In the genomic region with DNA sequence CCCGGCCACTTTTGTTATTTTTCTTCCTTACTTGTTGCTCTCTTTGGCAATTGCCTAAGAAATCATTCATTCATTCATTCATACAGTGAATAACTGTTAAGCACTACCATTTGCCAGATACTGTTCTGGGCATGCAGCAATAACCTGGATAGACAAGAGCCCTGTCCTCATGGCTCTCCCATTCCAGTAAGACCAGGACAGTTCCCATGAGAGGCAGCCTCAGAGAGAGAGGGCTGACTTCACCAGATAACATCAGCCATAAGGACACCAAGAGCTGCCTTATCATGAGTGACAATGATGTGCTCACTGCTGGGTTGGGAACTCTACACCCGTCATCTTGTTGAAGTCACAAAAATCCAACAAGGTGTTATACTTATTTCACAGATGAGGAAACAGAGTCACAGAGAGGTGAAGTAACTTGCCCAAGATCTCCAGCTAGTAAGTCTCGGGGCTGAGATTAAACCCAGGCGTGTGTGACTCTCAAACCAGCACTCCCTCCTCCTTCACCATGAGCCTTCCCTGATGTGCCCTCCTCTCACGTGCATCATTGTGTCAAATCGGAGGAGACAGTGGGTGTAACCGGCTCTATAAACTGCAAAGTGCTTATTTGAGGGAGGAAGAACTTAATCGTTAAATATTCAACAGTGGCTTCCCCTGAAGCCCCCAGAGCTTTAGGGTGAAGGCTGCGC, we compare ENCODE assay signal across 19 cellular contexts.
DNase-seq lines count a peak whose midpoint lies in the region; ATAC-seq and TF ChIP-seq lines count a peak whose summit lies in the region.
"Had no signal": no experiment of that assay in that cellular context is flagged by ENCODE, and none has a peak within 500 bp of the region (broad histone marks: within the 10 kb centered on the region; RNA-seq: fewer than 3 reads in every experiment).

No MANE protein-coding gene starts in this region.

- TF ChIP-seq CTCF in HFFc6 (IDR thresholded peaks at IDR 0.05) (no peak), WERI-Rb-1 (IDR thresholded peaks at IDR 0.05; ENCODE audit: low read depth, low read length) (no peak)

- H3K27me3 ChIP-seq in CD4-positive, CD25-positive, alpha-beta regulatory T cell (ENCODE audit: control insufficient read depth, insufficient read depth, low read length): no peaks in the 10 kb centered on the region
- no peaks in the 10 kb centered on the region for H3K27me3 ChIP-seq in WERI-Rb-1 (ENCODE audit: insufficient read depth, low read depth, severe bottlenecking)
- no peaks in the 10 kb centered on the region for H3K27me3 ChIP-seq in mesendoderm (ENCODE audit: insufficient read depth, low read length, poor library complexity)

- no peaks in the 10 kb centered on the region for H3K9me3 ChIP-seq in CD4-positive, CD25-positive, alpha-beta regulatory T cell (ENCODE audit: control insufficient read depth in 2 of 2, low read length in 2 of 2)
- peaks cover 6% of the 10 kb centered on the region for H3K9me3 ChIP-seq in WERI-Rb-1 (ENCODE audit: severe bottlenecking)

- H3K4me1 Mint-ChIP-seq in CD4-positive, CD25-positive, alpha-beta regulatory T cell: peaks cover 0 to 6% (median 0%) of the 10 kb centered on the region in 4 donors
- H3K4me1 Mint-ChIP-seq in HFFc6 (ENCODE audit: low read depth): peaks cover 56% of the 10 kb centered on the region

- no peaks in the 10 kb centered on the region for H3K79me2 ChIP-seq in mesendoderm (ENCODE audit: control insufficient read depth, insufficient read depth, low read length)

- no peak overlapping the region for H3K23ac ChIP-seq in mesendoderm (ENCODE audit: low read length)

- H2BK120ac ChIP-seq in mesendoderm (ENCODE audit: low read depth, low read length): peak overlapping the region; percentile 65

- no peak overlapping the region for H3K4me3 Mint-ChIP-seq in CD4-positive, CD25-positive, alpha-beta regulatory T cell
- H3K4me3 Mint-ChIP-seq in HFFc6: no peak overlapping the region
- H3K4me3 Mint-ChIP-seq: B cell, CD14-positive monocyte, GM23338, T-cell had no signal

- no peak overlapping the region for H3K4me2 ChIP-seq in mesendoderm (ENCODE audit: low read length)
- H3K4me2 ChIP-seq: GM23338 had no signal

- peak overlapping the region; percentile 11 for H2BK5ac ChIP-seq in mesendoderm (ENCODE audit: low read length)

- H3K27me3 Mint-ChIP-seq in CD4-positive, CD25-positive, alpha-beta regulatory T cell: no peaks in the 10 kb centered on the region
- no peaks in the 10 kb centered on the region for H3K27me3 Mint-ChIP-seq in HFFc6 (ENCODE audit: insufficient read depth)
- H3K27me3 Mint-ChIP-seq: B cell had no signal

- H3K36me3 Mint-ChIP-seq in CD4-positive, CD25-positive, alpha-beta regulatory T cell: no peaks in the 10 kb centered on the region
- H3K36me3 Mint-ChIP-seq in HFFc6 (ENCODE audit: low read depth): no peaks in the 10 kb centered on the region
- H3K36me3 Mint-ChIP-seq: CD14-positive monocyte, T-cell had no signal

- H3K36me3 ChIP-seq in CD4-positive, CD25-positive, alpha-beta regulatory T cell (ENCODE audit: control insufficient read depth, insufficient read depth, low read length): no peaks in the 10 kb centered on the region
- H3K36me3 ChIP-seq in WERI-Rb-1 (no peaks in the 10 kb centered on the region), mesendoderm (ENCODE audit: control insufficient read depth, insufficient read depth, low read length) (no peaks in the 10 kb centered on the region)

- no peak overlapping the region for H3K18ac ChIP-seq in mesendoderm (ENCODE audit: low read length)

- peaks cover 0 to 2% (median 0%) of the 10 kb centered on the region in 7 donors for H3K9me3 Mint-ChIP-seq in CD4-positive, CD25-positive, alpha-beta regulatory T cell
- H3K9me3 Mint-ChIP-seq in HFFc6: no peaks in the 10 kb centered on the region
- H3K9me3 Mint-ChIP-seq: CD14-positive monocyte, GM23338, T-cell had no signal

- H4K5ac ChIP-seq in mesendoderm (ENCODE audit: low read length): no peak overlapping the region

- peak overlapping the region; percentile 35 for H3K56ac ChIP-seq in mesendoderm (ENCODE audit: low read length)

- H2BK15ac ChIP-seq in mesendoderm (replicated peaks; ENCODE audit: low read depth): no peak overlapping the region

- no peaks in the 10 kb centered on the region for H3K79me1 ChIP-seq in mesendoderm (ENCODE audit: low read length)

- peak overlapping the region in 2 of 3 donors; percentile 0 to 47 for H3K27ac Mint-ChIP-seq in CD4-positive, CD25-positive, alpha-beta regulatory T cell
- H3K27ac Mint-ChIP-seq in HFFc6: peak overlapping the region; percentile 86
- H3K27ac Mint-ChIP-seq: B cell, GM23338, T-cell had no signal

- no CpG with 5 or more reads among the region's 9 CpGs for WGBS in mesendoderm (ENCODE audit: extremely low coverage, insufficient coverage, low lambda C conversion rate)

- H3K9ac ChIP-seq in mesendoderm (ENCODE audit: low read length): no peak overlapping the region

- H3K4me3 ChIP-seq in CD4-positive, CD25-positive, alpha-beta regulatory T cell (ENCODE audit: low read depth, low read length): no peak overlapping the region
- H3K4me3 ChIP-seq in WERI-Rb-1 (ENCODE audit: low read depth, low read length) (peak overlapping the region; percentile 2; the same call in 1 of the 2 replicates), mesendoderm (ENCODE audit: low read length) (no peak overlapping the region)
- H3K4me3 ChIP-seq: GM12878, GM23338 had no signal

- peak overlapping the region; percentile 17 for H3K4ac ChIP-seq in mesendoderm (ENCODE audit: low read depth, low read length)

- H3K27ac ChIP-seq in CD4-positive, CD25-positive, alpha-beta regulatory T cell (ENCODE audit: insufficient read depth, low read length, poor library complexity, severe bottlenecking): no peak overlapping the region
- peak overlapping the region; percentile 95 for H3K27ac ChIP-seq in WERI-Rb-1
- H3K27ac ChIP-seq in mesendoderm (ENCODE audit: low read depth, low read length): no peak overlapping the region
- H3K27ac ChIP-seq: HL-60 had no signal

- peak overlapping the region; percentile 84 for H2AK5ac ChIP-seq in mesendoderm (ENCODE audit: low read length)

- no peak overlapping the region for H4K8ac ChIP-seq in mesendoderm (ENCODE audit: low read depth, low read length)

- peaks cover 5% of the 10 kb centered on the region for H3K4me1 ChIP-seq in CD4-positive, CD25-positive, alpha-beta regulatory T cell (ENCODE audit: control insufficient read depth, insufficient read depth, low read length, poor library complexity, severe bottlenecking)
- peaks cover 26% of the 10 kb centered on the region for H3K4me1 ChIP-seq in mesendoderm (ENCODE audit: control insufficient read depth, low read depth, low read length)

- no peak for ATAC-seq in CD4-positive, CD25-positive, alpha-beta regulatory T cell (ENCODE audit: low read depth in 2 of 2)

- DNase-seq in CD4-positive, CD25-positive, alpha-beta regulatory T cell: no peak
- DNase-seq in HFFc6: no peak
- peak; percentile 83 for DNase-seq in WERI-Rb-1
- DNase-seq in mesendoderm: peak; percentile 47
- no peak for DNase-seq in GM03348 (ENCODE audit: low spot score)
- no peak for DNase-seq in NCI-H1105 (lab: John Stamatoyannopoulos, UW)
- no peak for DNase-seq in RKO (ENCODE audit: low spot score)
- DNase-seq: DMS79 treated with DMSO at 0.1 percent for 48 hours; KG1; NCI-H1092 treated with DMSO at 0.1 percent for 48 hours; NCI-H2029 treated with DMSO at 0.1 percent for 48 hours; NCI-H446; NK-92 treated with Interleukin-12 subunit alpha and Interleukin-12 subunit beta, amount 100 ng/mL, for 24 hours; T-cell had no signal

Comparison
In these comparisons a context has a peak if more than half of its experiments do, and no peak if none do; other contexts are left out.
1. DNase-seq: peak in WERI-Rb-1 (single experiment) and mesendoderm (single experiment); none in CD4-positive, CD25-positive, alpha-beta regulatory T cell (0 of 3), HFFc6 (single experiment), GM03348 (single experiment), NCI-H1105 (single experiment) and RKO (single experiment).